In the genomic region with DNA sequence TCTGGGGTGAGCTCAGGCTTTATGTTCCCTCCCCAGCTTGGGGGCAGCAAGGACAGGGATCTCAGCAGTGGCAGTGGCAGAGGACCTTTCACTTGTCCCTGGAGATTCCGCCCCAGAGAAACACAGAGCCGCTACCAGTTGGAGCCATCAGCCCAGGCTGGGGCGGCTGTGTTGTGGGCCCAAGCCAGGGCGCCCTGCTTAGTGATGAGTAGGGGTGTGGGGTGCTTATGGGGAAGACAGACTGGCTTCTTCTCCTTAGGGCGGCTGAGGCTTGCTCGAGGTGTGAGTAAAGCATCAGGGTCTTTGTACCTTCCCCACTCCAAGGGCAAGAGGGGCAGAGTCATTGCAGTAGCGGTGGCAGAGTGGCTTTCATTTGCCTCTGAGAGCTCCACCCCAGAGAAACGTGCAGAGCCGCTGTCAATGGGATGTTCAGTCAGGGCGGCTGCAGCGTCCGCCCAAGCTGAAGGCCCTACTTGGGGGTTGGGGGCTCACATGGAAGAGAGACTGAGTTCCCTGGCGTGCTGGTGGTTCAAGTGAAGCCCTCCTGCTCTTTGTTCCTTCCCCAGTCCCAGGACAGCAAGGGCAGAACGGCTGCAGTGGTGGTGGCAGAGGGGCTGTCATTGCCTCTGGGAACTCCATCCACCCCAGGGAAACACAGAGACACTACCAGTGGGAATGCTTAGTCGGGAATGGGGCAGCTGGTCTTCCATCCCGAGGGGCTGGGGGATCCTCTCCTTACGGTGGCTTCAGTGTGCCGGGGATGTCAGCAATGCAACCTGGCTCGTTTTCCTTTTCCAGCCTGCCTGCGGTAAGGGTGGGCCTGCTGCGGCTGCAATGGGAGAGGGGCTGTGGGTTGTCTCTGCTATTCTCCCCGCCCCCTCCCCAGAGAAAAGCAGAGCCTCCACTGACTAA, we compare ENCODE assay signal across 1 cellular context.
TF ChIP-seq lines count a peak whose summit lies in the region.

No MANE protein-coding gene starts in this region.

TF ChIP-seq in WTC11, 78 proteins besides CTCF, POLR2A, EP300 and RAD21 (continued from another document):
- TF ChIP-seq, protein P1, sequence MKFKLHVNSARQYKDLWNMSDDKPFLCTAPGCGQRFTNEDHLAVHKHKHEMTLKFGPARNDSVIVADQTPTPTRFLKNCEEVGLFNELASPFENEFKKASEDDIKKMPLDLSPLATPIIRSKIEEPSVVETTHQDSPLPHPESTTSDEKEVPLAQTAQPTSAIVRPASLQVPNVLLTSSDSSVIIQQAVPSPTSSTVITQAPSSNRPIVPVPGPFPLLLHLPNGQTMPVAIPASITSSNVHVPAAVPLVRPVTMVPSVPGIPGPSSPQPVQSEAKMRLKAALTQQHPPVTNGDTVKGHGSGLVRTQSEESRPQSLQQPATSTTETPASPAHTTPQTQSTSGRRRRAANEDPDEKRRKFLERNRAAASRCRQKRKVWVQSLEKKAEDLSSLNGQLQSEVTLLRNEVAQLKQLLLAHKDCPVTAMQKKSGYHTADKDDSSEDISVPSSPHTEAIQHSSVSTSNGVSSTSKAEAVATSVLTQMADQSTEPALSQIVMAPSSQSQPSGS (CRISPR knock-in tag; IDR thresholded peaks at IDR 0.05; ENCODE audit: borderline replicate concordance, low read depth): no peak
- no peak for TF ChIP-seq ZNF232 (CRISPR knock-in tag; IDR thresholded peaks at IDR 0.05)
- TF ChIP-seq ZNF121 (CRISPR knock-in tag; IDR thresholded peaks at IDR 0.05): no peak
- no peak for TF ChIP-seq IRF2 (CRISPR knock-in tag; IDR thresholded peaks at IDR 0.05; ENCODE audit: borderline replicate concordance, low read depth)
- TF ChIP-seq GRHL2 (CRISPR knock-in tag; IDR thresholded peaks at IDR 0.05; ENCODE audit: insufficient replicate concordance, severe bottlenecking): no peak
- TF ChIP-seq CREM (CRISPR knock-in tag; IDR thresholded peaks at IDR 0.05): no peak
TF ChIP-seq in WTC11: peak in this region for 0.
